8 cellular contexts compared by ENCODE assay signal in genomic region chr16:87062569-87063442, GRCh38.
DNase-seq lines count a peak whose midpoint lies in the region; ATAC-seq and TF ChIP-seq lines count a peak whose summit lies in the region.

No MANE protein-coding gene starts in this region.

- DNase-seq in CD4-positive, CD25-positive, alpha-beta regulatory T cell: peak in 2 of 3 donors; percentile 2 to 63
- DNase-seq in HFF-Myc (ENCODE audit: extremely low read depth, low read depth): no peak
- peak; percentile 84 for DNase-seq in OCI-M1 (lab: John Stamatoyannopoulos, UW)
- DNase-seq in activated naive CD8-positive, alpha-beta T cell treated with anti-CD3 and anti-CD28 coated beads, Interleukin-2, amount 10 ng/mL, durations not matched to agents 7 days and 5 days: peak; percentile 52
- DNase-seq in heart right ventricle: peak; percentile 73
- peak; percentile 26 for DNase-seq in renal cortical epithelial cell (ENCODE audit: low read depth)

- H3K36me3 Mint-ChIP-seq in CD4-positive, CD25-positive, alpha-beta regulatory T cell: no peaks in the 10 kb centered on the region
- no peaks in the 10 kb centered on the region for H3K36me3 Mint-ChIP-seq in activated naive CD8-positive, alpha-beta T cell treated with anti-CD3 and anti-CD28 coated beads, Interleukin-2, amount 10 ng/mL, durations not matched to agents 7 days and 5 days

- H3K27me3 ChIP-seq in CD4-positive, CD25-positive, alpha-beta regulatory T cell (ENCODE audit: control insufficient read depth, insufficient read depth, low read length): peaks cover 9% of the 10 kb centered on the region
- peaks cover 0 to 43% (median 21%) of the 10 kb centered on the region in 7 donors for H3K27me3 ChIP-seq in heart right ventricle

- no peak overlapping the region for H3K27ac Mint-ChIP-seq in CD4-positive, CD25-positive, alpha-beta regulatory T cell
- H3K27ac Mint-ChIP-seq in activated naive CD8-positive, alpha-beta T cell treated with anti-CD3 and anti-CD28 coated beads, Interleukin-2, amount 10 ng/mL, durations not matched to agents 7 days and 5 days: no peak overlapping the region

- no peaks in the 10 kb centered on the region for H3K4me1 ChIP-seq in CD4-positive, CD25-positive, alpha-beta regulatory T cell (ENCODE audit: control insufficient read depth, insufficient read depth, low read length, poor library complexity, severe bottlenecking)
- peaks cover 0 to 16% (median 2%) of the 10 kb centered on the region in 9 donors for H3K4me1 ChIP-seq in heart right ventricle

- peaks cover 0 to 1% (median 0%) of the 10 kb centered on the region in 7 donors for H3K9me3 Mint-ChIP-seq in CD4-positive, CD25-positive, alpha-beta regulatory T cell
- H3K9me3 Mint-ChIP-seq in activated naive CD8-positive, alpha-beta T cell treated with anti-CD3 and anti-CD28 coated beads, Interleukin-2, amount 10 ng/mL, durations not matched to agents 7 days and 5 days: no peaks in the 10 kb centered on the region

- POLR2A ChIA-PET in activated naive CD8-positive, alpha-beta T cell treated with anti-CD3 and anti-CD28 coated beads, Interleukin-2, amount 10 ng/mL, durations not matched to agents 7 days and 5 days (lab: Charles Lee): interaction anchor here (0.6 to 1.2 kb wide), 2 partner anchors 16 to 583 kb away, joined by 3 read pairs; no protein-coding TSS in a partner anchor

- no peaks in the 10 kb centered on the region for H3K36me3 ChIP-seq in CD4-positive, CD25-positive, alpha-beta regulatory T cell (ENCODE audit: control insufficient read depth, insufficient read depth, low read length)
- no peaks in the 10 kb centered on the region for H3K36me3 ChIP-seq in heart right ventricle

- peaks cover 0 to 5% (median 0%) of the 10 kb centered on the region in 4 donors for H3K4me1 Mint-ChIP-seq in CD4-positive, CD25-positive, alpha-beta regulatory T cell
- peaks cover 6% of the 10 kb centered on the region for H3K4me1 Mint-ChIP-seq in activated naive CD8-positive, alpha-beta T cell treated with anti-CD3 and anti-CD28 coated beads, Interleukin-2, amount 10 ng/mL, durations not matched to agents 7 days and 5 days

- intact Hi-C loops in heart right ventricle (cut with DNase I): loop anchor here in 8 of 10 donors (1.0 to 10.0 kb wide), 6 partner anchors 212 to 499 kb away; partner anchors contain the start of genes FOXC2 (in 1 of the 8) and FOXL1 (in 1 of the 8)

- TF ChIP-seq CTCF in HFF-Myc (IDR thresholded peaks at IDR 0.05; ENCODE audit: low read depth, low read length, missing control alignments): peak; percentile 90
- TF ChIP-seq CTCF in heart right ventricle (IDR thresholded peaks at IDR 0.05): peak; percentile 63 to 83 (median 79)

- H3K27me3 Mint-ChIP-seq in CD4-positive, CD25-positive, alpha-beta regulatory T cell: peaks cover 17% of the 10 kb centered on the region
- H3K27me3 Mint-ChIP-seq in activated naive CD8-positive, alpha-beta T cell treated with anti-CD3 and anti-CD28 coated beads, Interleukin-2, amount 10 ng/mL, durations not matched to agents 7 days and 5 days: peaks cover 32% of the 10 kb centered on the region

- H3K4me3 ChIP-seq in CD4-positive, CD25-positive, alpha-beta regulatory T cell (ENCODE audit: low read depth, low read length): no peak overlapping the region
- H3K4me3 ChIP-seq in HFF-Myc (replicated peaks; ENCODE audit: low read depth, low read length): no peak overlapping the region
- peak overlapping the region in 3 of 10 donors; percentile 3 to 21 (median 15) for H3K4me3 ChIP-seq in heart right ventricle

- H3K9me3 ChIP-seq in CD4-positive, CD25-positive, alpha-beta regulatory T cell (ENCODE audit: control insufficient read depth in 2 of 2, low read length in 2 of 2): no peaks in the 10 kb centered on the region
- H3K9me3 ChIP-seq in heart right ventricle: no peaks in the 10 kb centered on the region

- H3K27ac ChIP-seq in CD4-positive, CD25-positive, alpha-beta regulatory T cell (ENCODE audit: insufficient read depth, low read length, poor library complexity, severe bottlenecking): no peak overlapping the region
- no peak overlapping the region for H3K27ac ChIP-seq in heart right ventricle

- no peak for ATAC-seq in CD4-positive, CD25-positive, alpha-beta regulatory T cell (ENCODE audit: low read depth in 2 of 2)
- ATAC-seq in activated naive CD8-positive, alpha-beta T cell treated with anti-CD3 and anti-CD28 coated beads, Interleukin-2, amount 10 ng/mL, durations not matched to agents 7 days and 5 days (ENCODE audit: low read depth): peak; percentile 47
- peak; percentile 88 to 93 (median 90) for ATAC-seq in heart right ventricle
- ATAC-seq in HG03139 (IDR thresholded peaks at IDR 0.05; ENCODE audit: unreplicated experiment): no peak
- no peak for ATAC-seq in HG02678 (IDR thresholded peaks at IDR 0.05; ENCODE audit: unreplicated experiment)

- H3K4me3 Mint-ChIP-seq in CD4-positive, CD25-positive, alpha-beta regulatory T cell: no peak overlapping the region
- H3K4me3 Mint-ChIP-seq in activated naive CD8-positive, alpha-beta T cell treated with anti-CD3 and anti-CD28 coated beads, Interleukin-2, amount 10 ng/mL, durations not matched to agents 7 days and 5 days: no peak overlapping the region

- WGBS in heart right ventricle, 2 donors: 44 to 46% methylated on average over 26 of the region's 26 CpGs

Comparison
In these comparisons a context has a peak if more than half of its experiments do, and no peak if none do; other contexts are left out.
1. ATAC-seq: peak in activated naive CD8-positive, alpha-beta T cell treated with anti-CD3 and anti-CD28 coated beads, Interleukin-2, amount 10 ng/mL, durations not matched to agents 7 days and 5 days (single experiment) and heart right ventricle (8 of 8); none in CD4-positive, CD25-positive, alpha-beta regulatory T cell (0 of 2), HG03139 (single experiment) and HG02678 (single experiment).